ENCODE assay signal across 18 cellular contexts in the genomic region with DNA sequence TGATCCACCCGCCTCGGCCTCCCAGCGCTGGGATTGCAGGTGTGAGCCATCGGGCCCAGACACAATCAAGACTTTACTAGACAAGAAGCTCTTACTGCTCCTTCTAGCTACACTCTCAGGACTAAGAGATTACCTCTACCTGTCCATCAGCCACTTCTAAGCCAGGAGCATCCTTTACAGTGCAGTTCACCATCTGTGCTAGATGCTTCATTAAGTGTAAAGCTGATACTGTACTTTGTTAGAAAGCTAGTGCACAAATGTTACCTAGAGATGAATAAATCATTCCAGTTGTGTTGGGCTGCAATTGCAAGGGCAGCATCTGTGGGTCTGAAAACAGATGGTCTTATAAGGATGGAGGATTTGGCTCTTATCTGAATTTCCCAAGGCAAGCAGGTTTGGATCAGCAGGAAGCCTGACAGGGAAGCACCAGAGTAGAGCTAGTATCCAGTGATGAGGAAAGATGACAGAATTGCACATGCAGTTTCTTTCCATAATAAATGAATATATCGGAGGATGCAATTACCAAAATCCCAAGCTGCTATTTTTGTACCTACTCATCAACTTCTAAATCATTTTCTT. TPM values are rescaled to one million over a fixed set of nuclear protein-coding genes. Genes with fewer than 3 reads are reported as not detected.
DNase-seq lines count a peak whose midpoint lies in the region; TF ChIP-seq lines count a peak whose summit lies in the region.
"Had no signal": no experiment of that assay in that cellular context is flagged by ENCODE, and none has a peak within 500 bp of the region (broad histone marks: within the 10 kb centered on the region; RNA-seq: fewer than 3 reads in every experiment).

No MANE protein-coding gene starts in this region.

- H3K14ac ChIP-seq in H9 (ENCODE audit: insufficient read depth, low read length): no peak overlapping the region

- no peak overlapping the region for H3K23ac ChIP-seq in H9 (ENCODE audit: insufficient read length, low read depth, low read length)

- no peak overlapping the region for H3K56ac ChIP-seq in H9 (ENCODE audit: insufficient read length, low read depth, low read length)

- H3K9me3 Mint-ChIP-seq in H9 (no peaks in the 10 kb centered on the region), glutamatergic neuron (ENCODE audit: unreplicated experiment) (peaks cover 6% of the 10 kb centered on the region)
- H3K9me3 Mint-ChIP-seq: CD4-positive, CD25-positive, alpha-beta regulatory T cell had no signal

- TF ChIP-seq CTCF in H9 (conservative IDR thresholded peaks at IDR 0.05): no peak
- no peak for TF ChIP-seq CTCF in glutamatergic neuron (IDR thresholded peaks at IDR 0.05; ENCODE audit: partially characterized antibody, unreplicated experiment)
- no peak for TF ChIP-seq CTCF in ovary (IDR thresholded peaks at IDR 0.05)

- DNase-seq in H9: no peak
- peak; percentile 96 for DNase-seq in NCI-H524 treated with DMSO at 0.1 percent for 48 hours (lab: John Stamatoyannopoulos, UW)
- no peak for DNase-seq in glutamatergic neuron
- no peak for DNase-seq in stimulated activated CD8-positive, alpha-beta memory T cell treated with anti-CD3 and anti-CD28 coated beads, Interleukin-4, amount 100 ng/mL, for 48 hours
- DNase-seq in activated T-cell treated with anti-CD3 and anti-CD28 coated beads, Interleukin-2, amount 50 U/mL, for 1 hour: no peak
- no peak for DNase-seq in ovary
- DNase-seq in substantia nigra (lab: John Stamatoyannopoulos, UW): no peak
- DNase-seq: Calu3; CD4-positive, CD25-positive, alpha-beta regulatory T cell; NCI-H146; NCI-H2107; NCI-H510A; NK-92 treated with Interleukin-12 subunit alpha and Interleukin-12 subunit beta, amount 100 ng/mL, for 24 hours; OCI-M1; RPMI8226; SW 1271 had no signal

- peaks cover 31 to 37% of the 10 kb centered on the region in 2 experiments for H3K4me1 Mint-ChIP-seq in H9
- peaks cover 24% of the 10 kb centered on the region for H3K4me1 Mint-ChIP-seq in glutamatergic neuron (ENCODE audit: low read depth, unreplicated experiment)

- no peak for TF ChIP-seq POLR2A in ovary (IDR thresholded peaks at IDR 0.05)

- H3K27me3 ChIP-seq in BLaER1 treated with 17β-estradiol and CSF1 and Interleukin-3, amounts not matched to agents 10 nM and 100 nM: no peaks in the 10 kb centered on the region
- H3K27me3 ChIP-seq in H9 (ENCODE audit: insufficient read depth, low read length): no peaks in the 10 kb centered on the region
- no peaks in the 10 kb centered on the region for H3K27me3 ChIP-seq in ovary

- H3K4me3 Mint-ChIP-seq in H9 (no peak overlapping the region), glutamatergic neuron (ENCODE audit: unreplicated experiment) (peak overlapping the region; percentile 18)
- H3K4me3 Mint-ChIP-seq: CD4-positive, CD25-positive, alpha-beta regulatory T cell had no signal

- H3K79me2 ChIP-seq in H9 (ENCODE audit: insufficient read depth, low read length): no peaks in the 10 kb centered on the region

- whole genome bisulfite sequencing in H9 (ENCODE audit: extremely low coverage, insufficient read length, low lambda C conversion rate): no CpG with 5 or more reads among the region's 5 CpGs
- 94 to 98% (median 97%) methylated on average over 5 of the region's 5 CpGs for WGBS in ovary, 3 donors

- no peak overlapping the region for H4K91ac ChIP-seq in H9 (ENCODE audit: insufficient read length, low read depth, low read length)

- H3K36me3 Mint-ChIP-seq in H9 (ENCODE audit: insufficient read depth in 1 of 3, low read depth in 3 of 3) (peaks cover 0 to 6% (median 2%) of the 10 kb centered on the region in 3 experiments; a peak in 4 of 7 replicates), glutamatergic neuron (ENCODE audit: unreplicated experiment) (no peaks in the 10 kb centered on the region)

- no peak overlapping the region for H2BK120ac ChIP-seq in H9 (ENCODE audit: low read depth, low read length, poor library complexity, severe bottlenecking)

- H4K8ac ChIP-seq in H9 (replicated peaks; ENCODE audit: insufficient read length, low read depth, low read length): no peak overlapping the region

- peak overlapping the region; percentile 25 for H3K18ac ChIP-seq in H9 (ENCODE audit: insufficient read length, low read depth, low read length)

- H3K27me3 Mint-ChIP-seq in H9 (ENCODE audit: low read depth) (no peaks in the 10 kb centered on the region), glutamatergic neuron (ENCODE audit: unreplicated experiment) (peaks cover 2% of the 10 kb centered on the region)
- H3K27me3 Mint-ChIP-seq: CD4-positive, CD25-positive, alpha-beta regulatory T cell had no signal

- no peak overlapping the region for H3T11ph ChIP-seq in H9 (ENCODE audit: low read length)

- H2AK5ac ChIP-seq in H9 (ENCODE audit: insufficient read length, low read length): peak overlapping the region; percentile 54

- no peak overlapping the region for H4K5ac ChIP-seq in H9 (ENCODE audit: insufficient read length, low read depth, low read length)

- peak overlapping the region; percentile 50 to 90 (median 66) for H3K4me2 ChIP-seq in BLaER1 treated with 17β-estradiol and CSF1 and Interleukin-3, amounts not matched to agents 10 nM and 100 nM
- no peak overlapping the region for H3K4me2 ChIP-seq in H9 (ENCODE audit: insufficient read depth, insufficient read length, low read length)
- H3K4me2 ChIP-seq: A549 had no signal

- no peak overlapping the region for H2BK5ac ChIP-seq in H9 (ENCODE audit: insufficient read length, low read length)

- no peak overlapping the region for H2AFZ ChIP-seq in H9 (ENCODE audit: low read length)

- peaks cover 0 to 4% (median 0%) of the 10 kb centered on the region in 11 experiments; a peak in 2 of 22 replicates for H3K9me3 ChIP-seq in BLaER1 treated with 17β-estradiol and CSF1 and Interleukin-3, amounts not matched to agents 10 nM and 100 nM (replicated peaks in 1 of 11)
- H3K9me3 ChIP-seq in H9 (ENCODE audit: control insufficient read depth, low read depth, low read length) (no peaks in the 10 kb centered on the region), ovary (no peaks in the 10 kb centered on the region)
- H3K9me3 ChIP-seq: A549 had no signal

- intact Hi-C loops in ovary (cut with DNase I): no loop called here

- no peak overlapping the region for H2BK15ac ChIP-seq in H9 (ENCODE audit: low read depth, low read length)

- peak overlapping the region in 2 of 3 experiments; percentile 69 to 79; a peak in 4 of 7 replicates for H3K27ac Mint-ChIP-seq in H9
- peak overlapping the region; percentile 83 for H3K27ac Mint-ChIP-seq in glutamatergic neuron (ENCODE audit: unreplicated experiment)

- H3K4me1 ChIP-seq in BLaER1 treated with 17β-estradiol and CSF1 and Interleukin-3, amounts not matched to agents 10 nM and 100 nM: peaks cover 22 to 56% (median 29%) of the 10 kb centered on the region in 10 experiments
- H3K4me1 ChIP-seq in H9 (ENCODE audit: insufficient read depth, low read length) (peaks cover 4% of the 10 kb centered on the region; the same call in 1 of the 2 replicates), ovary (ENCODE audit: insufficient read depth) (peaks cover 2% of the 10 kb centered on the region)
- H3K4me1 ChIP-seq: A549 had no signal

- peak overlapping the region in 1 of 11 experiments; percentile 28; a peak in 2 of 22 replicates for H3K27ac ChIP-seq in BLaER1 treated with 17β-estradiol and CSF1 and Interleukin-3, amounts not matched to agents 10 nM and 100 nM
- H3K27ac ChIP-seq in H9 (ENCODE audit: insufficient read length, low read depth, low read length): no peak overlapping the region
- no peak overlapping the region for H3K27ac ChIP-seq in ovary
- H3K27ac ChIP-seq in substantia nigra (ENCODE audit: low read depth, low read length, poor library complexity, severe bottlenecking): no peak overlapping the region
- H3K27ac ChIP-seq: A549 had no signal

- no peak overlapping the region for H3K4ac ChIP-seq in H9 (ENCODE audit: low read depth, low read length)

- no peak for TF ChIP-seq EP300 in ovary (IDR thresholded peaks at IDR 0.05)

- no peak overlapping the region for H3K4me3 ChIP-seq in BLaER1 treated with 17β-estradiol and CSF1 and Interleukin-3, amounts not matched to agents 10 nM and 100 nM
- H3K4me3 ChIP-seq in ovary: no peak overlapping the region
- H3K4me3 ChIP-seq: A549 had no signal

- no peak overlapping the region for H2BK20ac ChIP-seq in H9 (ENCODE audit: low read depth, low read length, poor library complexity, severe bottlenecking)

- no peaks in the 10 kb centered on the region for H3K23me2 ChIP-seq in H9 (ENCODE audit: insufficient read length, low read depth, low read length, poor library complexity, severe bottlenecking)

- H3K79me1 ChIP-seq in H9 (ENCODE audit: insufficient read depth, low read depth, low read length, poor library complexity, severe bottlenecking): no peaks in the 10 kb centered on the region

- peak overlapping the region; percentile 45 for H2BK12ac ChIP-seq in H9 (ENCODE audit: insufficient read length, low read depth, low read length)

- peaks cover 0 to 24% (median 5%) of the 10 kb centered on the region in 11 experiments; a peak in 5 of 22 replicates for H3K36me3 ChIP-seq in BLaER1 treated with 17β-estradiol and CSF1 and Interleukin-3, amounts not matched to agents 10 nM and 100 nM
- no peaks in the 10 kb centered on the region for H3K36me3 ChIP-seq in ovary

- peaks cover 0 to 73% (median 0%) of the 10 kb centered on the region in 11 experiments; a peak in 4 of 22 replicates for H4K20me1 ChIP-seq in BLaER1 treated with 17β-estradiol and CSF1 and Interleukin-3, amounts not matched to agents 10 nM and 100 nM
- no peaks in the 10 kb centered on the region for H4K20me1 ChIP-seq in H9 (ENCODE audit: control insufficient read depth, insufficient read depth, insufficient read length)

- no peak overlapping the region for H3K9ac ChIP-seq in BLaER1 treated with 17β-estradiol and CSF1 and Interleukin-3, amounts not matched to agents 10 nM and 100 nM
- H3K9ac ChIP-seq in H9 (ENCODE audit: extremely low read depth, insufficient read length, low read length): no peak overlapping the region

RNA-seq across cellular contexts. Expression of a gene that starts 58.3 kb away (rescaled TPM):
- 21.1 and 21.8 TPM in 2 replicates for total RNA-seq in H9 (2021)
- total RNA-seq in glutamatergic neuron (ENCODE audit: unreplicated experiment): 84.3 TPM
- 10 to 100 TPM; 17.3 to 45.5 (median 39.5) TPM for total RNA-seq in ovary
- polyA plus RNA-seq in ovary: 10 to 100 TPM; 16.7 to 44.5 TPM
